Comparison of ENCODE assay signal across 8 cellular contexts in the genomic region with DNA sequence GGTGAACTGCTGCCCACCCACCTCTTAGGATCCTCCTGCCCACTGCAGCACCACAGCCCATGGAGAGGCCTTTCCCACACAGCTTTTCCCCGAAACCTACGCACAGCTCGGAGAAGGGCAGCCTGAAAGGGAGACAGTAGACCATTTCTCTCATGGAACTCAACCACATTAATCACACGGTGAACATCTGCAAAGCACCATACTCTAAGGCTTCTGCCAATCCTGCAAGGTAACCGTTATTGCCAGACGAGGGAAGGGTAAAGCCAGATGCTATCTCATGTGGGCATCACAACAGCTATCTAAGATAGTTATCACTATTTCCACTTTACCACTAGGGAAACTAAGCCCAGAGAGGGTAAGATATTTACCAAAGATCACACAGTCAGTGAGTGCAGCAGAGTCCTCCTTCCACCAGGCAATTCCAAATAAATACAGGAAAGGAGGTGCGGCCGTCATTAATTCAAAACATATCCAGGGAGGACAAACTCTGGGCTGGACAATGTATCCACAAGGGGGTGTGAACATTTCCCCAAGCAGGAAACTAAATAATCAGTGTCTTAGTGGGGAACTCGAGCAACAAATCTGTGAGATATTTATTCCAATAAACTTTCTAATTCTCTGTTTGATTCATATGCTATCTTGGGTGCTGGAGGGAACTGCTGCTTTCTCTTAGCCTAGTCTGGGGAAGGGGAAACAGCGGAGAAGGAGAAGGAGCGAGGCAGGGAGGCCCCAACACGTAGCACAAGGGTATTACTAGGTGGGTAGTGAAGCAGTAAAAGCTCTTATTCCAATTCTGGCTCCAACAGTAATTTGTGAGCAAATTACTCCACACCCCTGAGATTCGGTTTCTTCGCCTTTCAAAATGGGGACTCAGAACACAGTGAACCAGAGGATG. TPM values are rescaled to one million over a fixed set of nuclear protein-coding genes. Genes with fewer than 3 reads are reported as not detected.
DNase-seq lines count a peak whose midpoint lies in the region; ATAC-seq and TF ChIP-seq lines count a peak whose summit lies in the region.

No MANE protein-coding gene starts in this region.

- DNase-seq in T-cell (peak in 1 of 34 experiments; percentile 5), glomerular visceral epithelial cell (ENCODE audit: extremely low spot score) (peak; percentile 2), GM13977 (ENCODE audit: low spot score) (no peak)
- DNase-seq in activated CD4-positive, CD25-positive, alpha-beta regulatory T cell treated with anti-CD3 and anti-CD28 coated beads, Interleukin-2, amount 50 U/mL, for 72 hours, result no peak
- DNase-seq in stimulated activated naive CD4-positive, alpha-beta T cell (lab: John Stamatoyannopoulos, UW), result no peak

- peak overlapping the region in 19 of 21 experiments; percentile 42 to 97 (median 92) for H3K27ac ChIP-seq in skin epidermis

- POLR2A ChIA-PET in T-cell (lab: Charles Lee), result interaction anchor here (0.6 to 1.2 kb wide), 2 partner anchors 72 kb away, joined by 3 read pairs; a partner anchor contains a TSS

- ATAC-seq in GM21390 (IDR thresholded peaks at IDR 0.05; ENCODE audit: unreplicated experiment), result peak; percentile 0
- no peak for ATAC-seq in T-cell (replicated peaks in 1 of 4)
- ATAC-seq in HG02840 (IDR thresholded peaks at IDR 0.05; ENCODE audit: low FRiP score, unreplicated experiment), result no peak

- H3K36me3 Mint-ChIP-seq in T-cell, result peaks cover 2% of the 10 kb centered on the region

- CTCF ChIA-PET in T-cell (lab: Charles Lee), result interaction anchor here (0.6 to 1.3 kb wide), 5 partner anchors 13 to 83 kb away, joined by 3 to 6 read pairs (median 5); a partner anchor contains a TSS

- no peak for TF ChIP-seq CTCF in GM13977 (IDR thresholded peaks at IDR 0.05; ENCODE audit: extremely low read depth, insufficient read depth, missing control alignments)

- H3K9me3 Mint-ChIP-seq in T-cell, result no peaks in the 10 kb centered on the region

- no peaks in the 10 kb centered on the region for H3K27me3 Mint-ChIP-seq in T-cell

- in situ Hi-C loops in GM13977 (cut with MboI; ENCODE audit: low pct_unique_long_range_greater_than_20kb, low sequenced_read_pairs, unreplicated experiment), result loop anchor here (10.0 to 25.0 kb wide), 2 partner anchors 122 to 234 kb away; a partner anchor contains a TSS

- peaks cover 42 to 53% (median 43%) of the 10 kb centered on the region in 3 donors for H3K4me1 Mint-ChIP-seq in T-cell

- peak overlapping the region; percentile 90 for H3K27ac Mint-ChIP-seq in T-cell

- peak overlapping the region; percentile 93 to 95 (median 94) for H3K4me3 Mint-ChIP-seq in T-cell

- peak overlapping the region; percentile 61 to 98 (median 88) for H3K4me3 ChIP-seq in skin epidermis

RNA-seq across cellular contexts. Expression of a gene that starts 0.7 kb away (rescaled TPM):
- total RNA-seq in T-cell, result 10 to 100 TPM in 3 of 5 donors, 1 to 10 TPM in 2; 4.1 to 14.5 (median 12.7) TPM

RNA-seq across cellular contexts. Expression of a gene that starts 0.9 kb away (rescaled TPM):
- total RNA-seq in T-cell, result 10 to 100 TPM; 33.8 to 46.6 (median 43.7) TPM
